Comparison of ENCODE assay signal across 28 cellular contexts in the genomic region with DNA sequence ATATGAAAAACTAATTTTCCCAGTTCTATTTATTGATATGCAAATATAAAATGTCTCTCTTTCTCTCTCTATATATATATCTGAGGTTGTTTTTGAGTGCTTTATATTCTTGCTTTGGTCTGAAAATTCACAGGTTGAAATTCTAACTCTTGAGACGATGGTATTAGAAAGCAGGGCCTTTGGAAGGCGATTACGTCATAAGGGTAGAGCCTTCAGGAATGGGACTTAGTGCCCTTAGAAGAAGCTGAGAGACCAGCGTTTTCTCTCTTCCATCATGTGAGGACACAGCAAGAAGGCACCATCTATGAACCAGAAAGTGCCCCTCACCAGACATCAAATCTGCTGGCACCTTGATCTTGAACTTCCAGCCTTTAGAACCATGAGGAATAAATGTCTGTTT.
"Had no signal": no experiment of that assay in that cellular context is flagged by ENCODE, and none has a peak within 500 bp of the region (broad histone marks: within the 10 kb centered on the region; RNA-seq: fewer than 3 reads in every experiment).

No MANE protein-coding gene starts in this region.

- H3K9me3 ChIP-seq: ovary, psoas muscle, suprapubic skin, testis, tibial artery, transverse colon, upper lobe of right lung, uterus had no signal

- DNase-seq: natural killer cell; occipital lobe; ovary; posterior cingulate gyrus; psoas muscle; right cardiac atrium; spleen; stimulated activated CD4-positive, alpha-beta T cell treated with anti-CD3 and anti-CD28 coated beads, Interleukin-12 subunit alpha, Interleukin-12 subunit beta, amount 100 ng/mL, for 4 hours; stimulated activated CD4-positive, alpha-beta T cell treated with anti-CD3 and anti-CD28 coated beads, Interleukin-1b, Interleukin-23, amount 100 ng/mL, for 48 hours; stimulated activated CD4-positive, alpha-beta T cell treated with anti-CD3 and anti-CD28 coated beads, Interleukin-4, amount 100 ng/mL, for 1 hour; stimulated activated CD4-positive, alpha-beta T cell treated with anti-CD3 and anti-CD28 coated beads, Interleukin-4, amount 100 ng/mL, for 4 hours; stimulated activated CD8-positive, alpha-beta memory T cell treated with anti-CD3 and anti-CD28 coated beads, Interleukin-4, amount 100 ng/mL, for 48 hours; stimulated activated naive CD4-positive, alpha-beta T cell; stimulated activated naive CD8-positive, alpha-beta T cell treated with anti-CD3 and anti-CD28 coated beads, Interleukin-15, amount 100 ng/mL, for 72 hours; stimulated activated naive CD8-positive, alpha-beta T cell treated with anti-CD3 and anti-CD28 coated beads, Interleukin-15, Interleukin-2, amounts not matched to agents 100 U/mL and 50 U/mL, for 24 hours; substantia nigra; testis; tibial artery; transverse colon; upper lobe of right lung; uterus had no signal

- H3K27me3 ChIP-seq: ovary, testis, transverse colon, upper lobe of right lung, uterus had no signal

- H3K4me1 ChIP-seq: parathyroid adenoma, psoas muscle, suprapubic skin, testis, tibial artery, upper lobe of right lung, uterus had no signal

- H2AFZ ChIP-seq: neural progenitor cell, parathyroid adenoma had no signal

- H3K36me3 ChIP-seq: neural progenitor cell, ovary, spleen, suprapubic skin, tibial artery, transverse colon, upper lobe of right lung, uterus had no signal

- ATAC-seq: natural killer cell; psoas muscle; right cardiac atrium; sciatic nerve; stimulated activated memory B cell treated with anti-CD40 and anti-IgM and Interleukin-4, amounts not matched to agents 10 μg/mL and 1 μg/mL and 100 μg/mL, for 72 hours; stimulated activated naive CD8-positive, alpha-beta T cell treated with anti-CD3 and anti-CD28 coated beads, Interleukin-15, amount 100 ng/mL, for 72 hours; stimulated activated naive CD8-positive, alpha-beta T cell treated with anti-CD3 and anti-CD28 coated beads, Interleukin-15, Interleukin-2, amounts not matched to agents 100 U/mL and 50 U/mL, for 24 hours; upper lobe of right lung had no signal

- H3K79me2 ChIP-seq: parathyroid adenoma had no signal

- H3K9ac ChIP-seq: neural progenitor cell, parathyroid adenoma had no signal

- H3K27ac ChIP-seq: neural progenitor cell, ovary, parathyroid adenoma, psoas muscle, skin epidermis, spleen, suprapubic skin, testis, tibial artery, transverse colon, upper lobe of right lung, uterus had no signal

- H3K4me2 ChIP-seq: neural progenitor cell, smooth muscle cell had no signal

- H3K4me3 ChIP-seq: neural progenitor cell, ovary, psoas muscle, skin epidermis, smooth muscle cell, spleen, suprapubic skin, testis, tibial artery, transverse colon, upper lobe of right lung, uterus had no signal
